Comparison of ENCODE assay signal across 1 cellular context in genomic region chr16:2484898-2485508, GRCh38.
TF ChIP-seq lines count a peak whose summit lies in the region.

No MANE protein-coding gene starts in this region.

TF ChIP-seq in K562, 482 proteins besides CTCF, POLR2A, EP300 and RAD21 (continued from another document):
- TF ChIP-seq JUND (IDR thresholded peaks at IDR 0.05; ENCODE audit: borderline replicate concordance, low read depth, low read length) (peak; percentile 26; the same call in 1 of the 2 replicates), JUND (tag; IDR thresholded peaks at IDR 0.05; ENCODE audit: borderline replicate concordance, low read depth, low read length) (no peak), U2AF1 (optimal IDR thresholded peaks at IDR 0.05; ENCODE audit: low read depth, low read length) (no peak), TBL1XR1 (IDR thresholded peaks at IDR 0.05; ENCODE audit: low read length in 2 of 2) (no peak), HMGN3 (IDR thresholded peaks at IDR 0.05; ENCODE audit: borderline replicate concordance, extremely low read depth, insufficient read length, low read depth, low read length) (no peak), TARDBP (IDR thresholded peaks at IDR 0.05) (no peak), PKNOX1 (IDR thresholded peaks at IDR 0.05) (peak; percentile 64), ELK1 (CRISPR knock-in tag; IDR thresholded peaks at IDR 0.05) (no peak), CBFA2T3 (IDR thresholded peaks at IDR 0.05) (peak; percentile 38), NFIC (IDR thresholded peaks at IDR 0.05) (no peak), ZNF639 (CRISPR knock-in tag; conservative IDR thresholded peaks at IDR 0.05 in 1 of 2, IDR thresholded peaks at IDR 0.05 in 1 of 2) (no peak), ATF1 (CRISPR knock-in tag; IDR thresholded peaks at IDR 0.05) (no peak), ATF1 (tag; IDR thresholded peaks at IDR 0.05) (no peak), ID3 (CRISPR knock-in tag; IDR thresholded peaks at IDR 0.05) (no peak), ID3 (tag; IDR thresholded peaks at IDR 0.05) (no peak), HMBOX1 (IDR thresholded peaks at IDR 0.05) (peak; percentile 87), NR2C2 (CRISPR knock-in tag; IDR thresholded peaks at IDR 0.05) (peak; percentile 74), NR2C2 (tag; IDR thresholded peaks at IDR 0.05) (peak; percentile 93), RCOR1 (IDR thresholded peaks at IDR 0.05; ENCODE audit: borderline replicate concordance in 1 of 2, low read depth in 2 of 2, low read length in 2 of 2) (peak in 1 of 2 experiments; percentile 46; a peak in 1 of 4 replicates), POLR3G (IDR thresholded peaks at IDR 0.05; ENCODE audit: extremely low read depth, insufficient read length, insufficient replicate concordance) (no peak), BCL6 (CRISPR knock-in tag; IDR thresholded peaks at IDR 0.05) (no peak), MAFK (IDR thresholded peaks at IDR 0.05; ENCODE audit: low read length) (no peak), ELF1 (tag; IDR thresholded peaks at IDR 0.05) (peak; percentile 34; the same call in 1 of the 2 replicates), MBD1 (CRISPR knock-in tag; IDR thresholded peaks at IDR 0.05) (no peak), POLR2H (tag; IDR thresholded peaks at IDR 0.05; ENCODE audit: low read depth) (no peak), MAZ (CRISPR knock-in tag; conservative IDR thresholded peaks at IDR 0.05 in 1 of 2, IDR thresholded peaks at IDR 0.05 in 1 of 2) (peak in 1 of 2 experiments; percentile 60; a peak in 2 of 4 replicates), SMAD4 (CRISPR knock-in tag; conservative IDR thresholded peaks at IDR 0.05) (no peak), USF1 (CRISPR knock-in tag; IDR thresholded peaks at IDR 0.05) (no peak), MEIS2 (IDR thresholded peaks at IDR 0.05; ENCODE audit: partially characterized antibody) (peak; percentile 89), CREB3 (tag; conservative IDR thresholded peaks at IDR 0.05; ENCODE audit: low read depth) (no peak), ZNF3 (CRISPR knock-in tag; IDR thresholded peaks at IDR 0.05) (no peak), FOXA3 (CRISPR knock-in tag; conservative IDR thresholded peaks at IDR 0.05 in 1 of 2, IDR thresholded peaks at IDR 0.05 in 1 of 2) (no peak), ZMIZ1 (IDR thresholded peaks at IDR 0.05; ENCODE audit: low read depth in 2 of 2, low read length in 2 of 2) (no peak), HDAC1 (IDR thresholded peaks at IDR 0.05) (peak in 1 of 2 experiments; percentile 21; a peak in 2 of 4 replicates), ZBTB2 (IDR thresholded peaks at IDR 0.05) (peak; percentile 48; the same call in 1 of the 2 replicates), DPF2 (IDR thresholded peaks at IDR 0.05) (peak; percentile 62), CEBPG (CRISPR knock-in tag; IDR thresholded peaks at IDR 0.05) (no peak), CEBPG (tag; conservative IDR thresholded peaks at IDR 0.05 in 1 of 2, IDR thresholded peaks at IDR 0.05 in 1 of 2) (peak in 1 of 2 experiments; percentile 83; a peak in 2 of 4 replicates), PBX2 (CRISPR knock-in tag; IDR thresholded peaks at IDR 0.05; ENCODE audit: low read depth) (no peak), PBX2 (tag; conservative IDR thresholded peaks at IDR 0.05; ENCODE audit: low read depth) (peak; percentile 66)
TF ChIP-seq in K562: peak in this region for 36.
